1 cellular context compared by ENCODE assay signal in the genomic region with DNA sequence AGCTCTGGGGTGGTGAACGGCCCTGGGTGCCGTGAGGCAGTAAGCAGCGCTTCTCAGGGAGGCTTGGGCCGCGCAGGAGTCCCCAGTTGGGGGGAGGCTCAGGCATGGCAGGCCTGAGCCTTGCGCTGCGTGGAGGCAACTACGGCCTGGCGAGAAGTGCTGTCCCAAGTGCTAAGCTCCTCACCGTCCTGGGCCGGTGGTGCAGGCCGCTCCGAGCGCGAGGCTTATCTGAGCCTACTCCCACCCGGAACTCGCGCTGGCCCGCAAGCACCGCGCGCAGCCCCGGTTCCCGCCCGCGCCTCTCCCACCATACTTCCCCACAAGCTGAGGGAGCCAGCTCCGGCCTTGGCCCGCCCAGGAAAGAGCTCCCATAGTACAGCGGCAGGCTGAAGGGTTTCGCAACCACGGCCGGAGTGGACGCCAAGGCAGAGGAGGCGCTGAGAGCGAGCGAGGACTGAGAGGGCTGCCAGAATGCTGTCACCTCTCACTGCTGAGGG.
TF ChIP-seq lines count a peak whose summit lies in the region.

No MANE protein-coding gene starts in this region.

TF ChIP-seq in HepG2, 621 proteins besides CTCF, POLR2A, EP300 and RAD21:
- TF ChIP-seq SRSF1 (optimal IDR thresholded peaks at IDR 0.05; ENCODE audit: low read depth, low read length) (no peak), HNRNPLL (IDR thresholded peaks at IDR 0.05; ENCODE audit: low read depth, low read length, poor library complexity, severe bottlenecking) (peak; percentile 14), JUND (CRISPR knock-in tag; IDR thresholded peaks at IDR 0.05) (0 out of 2 replicates have a peak, but pooled peaks have one; percentile 30), RBM39 (IDR thresholded peaks at IDR 0.05; ENCODE audit: low read depth, low read length, poor library complexity, severe bottlenecking) (no peak), NFIB (CRISPR knock-in tag; IDR thresholded peaks at IDR 0.05; ENCODE audit: borderline replicate concordance) (0 out of 2 replicates have a peak, but pooled peaks have one; percentile 54), MTA1 (CRISPR knock-in tag; IDR thresholded peaks at IDR 0.05; ENCODE audit: borderline replicate concordance) (0 out of 2 replicates have a peak, but pooled peaks have one; percentile 25), AGO1 (IDR thresholded peaks at IDR 0.05; ENCODE audit: low read depth, low read length, poor library complexity, severe bottlenecking) (peak; percentile 35), KDM6A (CRISPR knock-in tag; IDR thresholded peaks at IDR 0.05; ENCODE audit: low read depth) (no peak), ARID2 (CRISPR knock-in tag; IDR thresholded peaks at IDR 0.05; ENCODE audit: borderline replicate concordance) (no peak), ZNF441 (CRISPR knock-in tag; IDR thresholded peaks at IDR 0.05; ENCODE audit: borderline replicate concordance) (0 out of 2 replicates have a peak, but pooled peaks have one; percentile 45), ZNF558 (CRISPR knock-in tag; IDR thresholded peaks at IDR 0.05; ENCODE audit: borderline replicate concordance) (no peak), XRCC5 (optimal IDR thresholded peaks at IDR 0.05; ENCODE audit: low read length) (no peak), ZSCAN21 (CRISPR knock-in tag; IDR thresholded peaks at IDR 0.05; ENCODE audit: borderline replicate concordance) (peak; percentile 32; the same call in 1 of the 2 replicates), HDAC6 (IDR thresholded peaks at IDR 0.05; ENCODE audit: low read depth, low read length) (no peak), ZSCAN20 (CRISPR knock-in tag; IDR thresholded peaks at IDR 0.05; ENCODE audit: borderline replicate concordance) (no peak), ISX (CRISPR knock-in tag; conservative IDR thresholded peaks at IDR 0.05) (no peak), GABPB1 (CRISPR knock-in tag; IDR thresholded peaks at IDR 0.05) (0 out of 2 replicates have a peak, but pooled peaks have one; percentile 8), ZNF883 (CRISPR knock-in tag; IDR thresholded peaks at IDR 0.05; ENCODE audit: not compliant biosample characterization) (peak; percentile 57), CEBPB (IDR thresholded peaks at IDR 0.05; ENCODE audit: borderline replicate concordance, low read depth, low read length) (peak; percentile 82), ZBTB7A (CRISPR knock-in tag; IDR thresholded peaks at IDR 0.05) (0 out of 2 replicates have a peak, but pooled peaks have one; percentile 32), ZNF547 (CRISPR knock-in tag; IDR thresholded peaks at IDR 0.05) (0 out of 2 replicates have a peak, but pooled peaks have one; percentile 31), KDM5B (CRISPR knock-in tag; IDR thresholded peaks at IDR 0.05; ENCODE audit: borderline replicate concordance) (0 out of 2 replicates have a peak, but pooled peaks have one; percentile 34)
- TF ChIP-seq, protein P1, sequence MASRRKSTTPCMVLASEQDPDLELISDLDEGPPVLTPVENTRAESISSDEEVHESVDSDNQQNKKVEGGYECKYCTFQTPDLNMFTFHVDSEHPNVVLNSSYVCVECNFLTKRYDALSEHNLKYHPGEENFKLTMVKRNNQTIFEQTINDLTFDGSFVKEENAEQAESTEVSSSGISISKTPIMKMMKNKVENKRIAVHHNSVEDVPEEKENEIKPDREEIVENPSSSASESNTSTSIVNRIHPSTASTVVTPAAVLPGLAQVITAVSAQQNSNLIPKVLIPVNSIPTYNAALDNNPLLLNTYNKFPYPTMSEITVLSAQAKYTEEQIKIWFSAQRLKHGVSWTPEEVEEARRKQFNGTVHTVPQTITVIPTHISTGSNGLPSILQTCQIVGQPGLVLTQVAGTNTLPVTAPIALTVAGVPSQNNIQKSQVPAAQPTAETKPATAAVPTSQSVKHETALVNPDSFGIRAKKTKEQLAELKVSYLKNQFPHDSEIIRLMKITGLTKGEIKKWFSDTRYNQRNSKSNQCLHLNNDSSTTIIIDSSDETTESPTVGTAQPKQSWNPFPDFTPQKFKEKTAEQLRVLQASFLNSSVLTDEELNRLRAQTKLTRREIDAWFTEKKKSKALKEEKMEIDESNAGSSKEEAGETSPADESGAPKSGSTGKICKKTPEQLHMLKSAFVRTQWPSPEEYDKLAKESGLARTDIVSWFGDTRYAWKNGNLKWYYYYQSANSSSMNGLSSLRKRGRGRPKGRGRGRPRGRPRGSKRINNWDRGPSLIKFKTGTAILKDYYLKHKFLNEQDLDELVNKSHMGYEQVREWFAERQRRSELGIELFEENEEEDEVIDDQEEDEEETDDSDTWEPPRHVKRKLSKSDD (CRISPR knock-in tag; IDR thresholded peaks at IDR 0.05; ENCODE audit: low read depth) = peak; percentile 54; the same call in 1 of the 2 replicates
- TF ChIP-seq, protein P2, sequence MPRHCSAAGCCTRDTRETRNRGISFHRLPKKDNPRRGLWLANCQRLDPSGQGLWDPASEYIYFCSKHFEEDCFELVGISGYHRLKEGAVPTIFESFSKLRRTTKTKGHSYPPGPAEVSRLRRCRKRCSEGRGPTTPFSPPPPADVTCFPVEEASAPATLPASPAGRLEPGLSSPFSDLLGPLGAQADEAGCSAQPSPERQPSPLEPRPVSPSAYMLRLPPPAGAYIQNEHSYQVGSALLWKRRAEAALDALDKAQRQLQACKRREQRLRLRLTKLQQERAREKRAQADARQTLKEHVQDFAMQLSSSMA (CRISPR knock-in tag; IDR thresholded peaks at IDR 0.05) = 0 out of 2 replicates have a peak, but pooled peaks have one; percentile 23
- TF ChIP-seq, protein P3, sequence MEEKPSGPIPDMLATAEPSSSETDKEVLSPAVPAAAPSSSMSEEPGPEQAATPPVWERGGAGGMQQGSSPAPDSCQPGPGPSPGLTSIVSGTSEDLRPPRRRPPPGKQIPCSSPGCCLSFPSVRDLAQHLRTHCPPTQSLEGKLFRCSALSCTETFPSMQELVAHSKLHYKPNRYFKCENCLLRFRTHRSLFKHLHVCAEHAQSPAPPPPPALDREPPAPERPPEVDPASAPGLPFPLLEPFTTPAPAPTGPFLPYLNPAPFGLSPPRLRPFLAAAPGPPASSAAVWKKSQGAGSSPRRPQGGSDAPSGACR (CRISPR knock-in tag; IDR thresholded peaks at IDR 0.05) = no peak
- TF ChIP-seq, protein P4, sequence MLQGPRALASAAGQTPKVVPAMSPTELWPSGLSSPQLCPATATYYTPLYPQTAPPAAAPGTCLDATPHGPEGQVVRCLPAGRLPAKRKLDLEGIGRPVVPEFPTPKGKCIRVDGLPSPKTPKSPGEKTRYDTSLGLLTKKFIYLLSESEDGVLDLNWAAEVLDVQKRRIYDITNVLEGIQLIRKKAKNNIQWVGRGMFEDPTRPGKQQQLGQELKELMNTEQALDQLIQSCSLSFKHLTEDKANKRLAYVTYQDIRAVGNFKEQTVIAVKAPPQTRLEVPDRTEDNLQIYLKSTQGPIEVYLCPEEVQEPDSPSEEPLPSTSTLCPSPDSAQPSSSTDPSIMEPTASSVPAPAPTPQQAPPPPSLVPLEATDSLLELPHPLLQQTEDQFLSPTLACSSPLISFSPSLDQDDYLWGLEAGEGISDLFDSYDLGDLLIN (CRISPR knock-in tag; IDR thresholded peaks at IDR 0.05; ENCODE audit: borderline replicate concordance) = no peak
- TF ChIP-seq, protein P5, sequence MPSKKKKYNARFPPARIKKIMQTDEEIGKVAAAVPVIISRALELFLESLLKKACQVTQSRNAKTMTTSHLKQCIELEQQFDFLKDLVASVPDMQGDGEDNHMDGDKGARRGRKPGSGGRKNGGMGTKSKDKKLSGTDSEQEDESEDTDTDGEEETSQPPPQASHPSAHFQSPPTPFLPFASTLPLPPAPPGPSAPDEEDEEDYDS (CRISPR knock-in tag; IDR thresholded peaks at IDR 0.05) = no peak
- TF ChIP-seq, protein P6, sequence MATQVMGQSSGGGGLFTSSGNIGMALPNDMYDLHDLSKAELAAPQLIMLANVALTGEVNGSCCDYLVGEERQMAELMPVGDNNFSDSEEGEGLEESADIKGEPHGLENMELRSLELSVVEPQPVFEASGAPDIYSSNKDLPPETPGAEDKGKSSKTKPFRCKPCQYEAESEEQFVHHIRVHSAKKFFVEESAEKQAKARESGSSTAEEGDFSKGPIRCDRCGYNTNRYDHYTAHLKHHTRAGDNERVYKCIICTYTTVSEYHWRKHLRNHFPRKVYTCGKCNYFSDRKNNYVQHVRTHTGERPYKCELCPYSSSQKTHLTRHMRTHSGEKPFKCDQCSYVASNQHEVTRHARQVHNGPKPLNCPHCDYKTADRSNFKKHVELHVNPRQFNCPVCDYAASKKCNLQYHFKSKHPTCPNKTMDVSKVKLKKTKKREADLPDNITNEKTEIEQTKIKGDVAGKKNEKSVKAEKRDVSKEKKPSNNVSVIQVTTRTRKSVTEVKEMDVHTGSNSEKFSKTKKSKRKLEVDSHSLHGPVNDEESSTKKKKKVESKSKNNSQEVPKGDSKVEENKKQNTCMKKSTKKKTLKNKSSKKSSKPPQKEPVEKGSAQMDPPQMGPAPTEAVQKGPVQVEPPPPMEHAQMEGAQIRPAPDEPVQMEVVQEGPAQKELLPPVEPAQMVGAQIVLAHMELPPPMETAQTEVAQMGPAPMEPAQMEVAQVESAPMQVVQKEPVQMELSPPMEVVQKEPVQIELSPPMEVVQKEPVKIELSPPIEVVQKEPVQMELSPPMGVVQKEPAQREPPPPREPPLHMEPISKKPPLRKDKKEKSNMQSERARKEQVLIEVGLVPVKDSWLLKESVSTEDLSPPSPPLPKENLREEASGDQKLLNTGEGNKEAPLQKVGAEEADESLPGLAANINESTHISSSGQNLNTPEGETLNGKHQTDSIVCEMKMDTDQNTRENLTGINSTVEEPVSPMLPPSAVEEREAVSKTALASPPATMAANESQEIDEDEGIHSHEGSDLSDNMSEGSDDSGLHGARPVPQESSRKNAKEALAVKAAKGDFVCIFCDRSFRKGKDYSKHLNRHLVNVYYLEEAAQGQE (IDR thresholded peaks at IDR 0.05; ENCODE audit: borderline replicate concordance in 1 of 2, low read depth in 1 of 2, low read length in 2 of 2) = no peak
- TF ChIP-seq, protein P7, sequence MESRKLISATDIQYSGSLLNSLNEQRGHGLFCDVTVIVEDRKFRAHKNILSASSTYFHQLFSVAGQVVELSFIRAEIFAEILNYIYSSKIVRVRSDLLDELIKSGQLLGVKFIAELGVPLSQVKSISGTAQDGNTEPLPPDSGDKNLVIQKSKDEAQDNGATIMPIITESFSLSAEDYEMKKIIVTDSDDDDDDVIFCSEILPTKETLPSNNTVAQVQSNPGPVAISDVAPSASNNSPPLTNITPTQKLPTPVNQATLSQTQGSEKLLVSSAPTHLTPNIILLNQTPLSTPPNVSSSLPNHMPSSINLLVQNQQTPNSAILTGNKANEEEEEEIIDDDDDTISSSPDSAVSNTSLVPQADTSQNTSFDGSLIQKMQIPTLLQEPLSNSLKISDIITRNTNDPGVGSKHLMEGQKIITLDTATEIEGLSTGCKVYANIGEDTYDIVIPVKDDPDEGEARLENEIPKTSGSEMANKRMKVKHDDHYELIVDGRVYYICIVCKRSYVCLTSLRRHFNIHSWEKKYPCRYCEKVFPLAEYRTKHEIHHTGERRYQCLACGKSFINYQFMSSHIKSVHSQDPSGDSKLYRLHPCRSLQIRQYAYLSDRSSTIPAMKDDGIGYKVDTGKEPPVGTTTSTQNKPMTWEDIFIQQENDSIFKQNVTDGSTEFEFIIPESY (CRISPR knock-in tag; IDR thresholded peaks at IDR 0.05) = 0 out of 2 replicates have a peak, but pooled peaks have one; percentile 33
- TF ChIP-seq, protein P8, sequence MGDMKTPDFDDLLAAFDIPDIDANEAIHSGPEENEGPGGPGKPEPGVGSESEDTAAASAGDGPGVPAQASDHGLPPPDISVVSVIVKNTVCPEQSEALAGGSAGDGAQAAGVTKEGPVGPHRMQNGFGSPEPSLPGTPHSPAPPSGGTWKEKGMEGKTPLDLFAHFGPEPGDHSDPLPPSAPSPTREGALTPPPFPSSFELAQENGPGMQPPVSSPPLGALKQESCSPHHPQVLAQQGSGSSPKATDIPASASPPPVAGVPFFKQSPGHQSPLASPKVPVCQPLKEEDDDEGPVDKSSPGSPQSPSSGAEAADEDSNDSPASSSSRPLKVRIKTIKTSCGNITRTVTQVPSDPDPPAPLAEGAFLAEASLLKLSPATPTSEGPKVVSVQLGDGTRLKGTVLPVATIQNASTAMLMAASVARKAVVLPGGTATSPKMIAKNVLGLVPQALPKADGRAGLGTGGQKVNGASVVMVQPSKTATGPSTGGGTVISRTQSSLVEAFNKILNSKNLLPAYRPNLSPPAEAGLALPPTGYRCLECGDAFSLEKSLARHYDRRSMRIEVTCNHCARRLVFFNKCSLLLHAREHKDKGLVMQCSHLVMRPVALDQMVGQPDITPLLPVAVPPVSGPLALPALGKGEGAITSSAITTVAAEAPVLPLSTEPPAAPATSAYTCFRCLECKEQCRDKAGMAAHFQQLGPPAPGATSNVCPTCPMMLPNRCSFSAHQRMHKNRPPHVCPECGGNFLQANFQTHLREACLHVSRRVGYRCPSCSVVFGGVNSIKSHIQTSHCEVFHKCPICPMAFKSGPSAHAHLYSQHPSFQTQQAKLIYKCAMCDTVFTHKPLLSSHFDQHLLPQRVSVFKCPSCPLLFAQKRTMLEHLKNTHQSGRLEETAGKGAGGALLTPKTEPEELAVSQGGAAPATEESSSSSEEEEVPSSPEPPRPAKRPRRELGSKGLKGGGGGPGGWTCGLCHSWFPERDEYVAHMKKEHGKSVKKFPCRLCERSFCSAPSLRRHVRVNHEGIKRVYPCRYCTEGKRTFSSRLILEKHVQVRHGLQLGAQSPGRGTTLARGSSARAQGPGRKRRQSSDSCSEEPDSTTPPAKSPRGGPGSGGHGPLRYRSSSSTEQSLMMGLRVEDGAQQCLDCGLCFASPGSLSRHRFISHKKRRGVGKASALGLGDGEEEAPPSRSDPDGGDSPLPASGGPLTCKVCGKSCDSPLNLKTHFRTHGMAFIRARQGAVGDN (CRISPR knock-in tag; IDR thresholded peaks at IDR 0.05) = peak; percentile 47; the same call in 1 of the 2 replicates
- TF ChIP-seq, protein P9, sequence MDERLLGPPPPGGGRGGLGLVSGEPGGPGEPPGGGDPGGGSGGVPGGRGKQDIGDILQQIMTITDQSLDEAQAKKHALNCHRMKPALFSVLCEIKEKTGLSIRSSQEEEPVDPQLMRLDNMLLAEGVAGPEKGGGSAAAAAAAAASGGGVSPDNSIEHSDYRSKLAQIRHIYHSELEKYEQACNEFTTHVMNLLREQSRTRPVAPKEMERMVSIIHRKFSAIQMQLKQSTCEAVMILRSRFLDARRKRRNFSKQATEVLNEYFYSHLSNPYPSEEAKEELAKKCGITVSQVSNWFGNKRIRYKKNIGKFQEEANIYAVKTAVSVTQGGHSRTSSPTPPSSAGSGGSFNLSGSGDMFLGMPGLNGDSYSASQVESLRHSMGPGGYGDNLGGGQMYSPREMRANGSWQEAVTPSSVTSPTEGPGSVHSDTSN (CRISPR knock-in tag; IDR thresholded peaks at IDR 0.05) = no peak
